Comparison of ENCODE assay signal across 8 cellular contexts in the genomic region with DNA sequence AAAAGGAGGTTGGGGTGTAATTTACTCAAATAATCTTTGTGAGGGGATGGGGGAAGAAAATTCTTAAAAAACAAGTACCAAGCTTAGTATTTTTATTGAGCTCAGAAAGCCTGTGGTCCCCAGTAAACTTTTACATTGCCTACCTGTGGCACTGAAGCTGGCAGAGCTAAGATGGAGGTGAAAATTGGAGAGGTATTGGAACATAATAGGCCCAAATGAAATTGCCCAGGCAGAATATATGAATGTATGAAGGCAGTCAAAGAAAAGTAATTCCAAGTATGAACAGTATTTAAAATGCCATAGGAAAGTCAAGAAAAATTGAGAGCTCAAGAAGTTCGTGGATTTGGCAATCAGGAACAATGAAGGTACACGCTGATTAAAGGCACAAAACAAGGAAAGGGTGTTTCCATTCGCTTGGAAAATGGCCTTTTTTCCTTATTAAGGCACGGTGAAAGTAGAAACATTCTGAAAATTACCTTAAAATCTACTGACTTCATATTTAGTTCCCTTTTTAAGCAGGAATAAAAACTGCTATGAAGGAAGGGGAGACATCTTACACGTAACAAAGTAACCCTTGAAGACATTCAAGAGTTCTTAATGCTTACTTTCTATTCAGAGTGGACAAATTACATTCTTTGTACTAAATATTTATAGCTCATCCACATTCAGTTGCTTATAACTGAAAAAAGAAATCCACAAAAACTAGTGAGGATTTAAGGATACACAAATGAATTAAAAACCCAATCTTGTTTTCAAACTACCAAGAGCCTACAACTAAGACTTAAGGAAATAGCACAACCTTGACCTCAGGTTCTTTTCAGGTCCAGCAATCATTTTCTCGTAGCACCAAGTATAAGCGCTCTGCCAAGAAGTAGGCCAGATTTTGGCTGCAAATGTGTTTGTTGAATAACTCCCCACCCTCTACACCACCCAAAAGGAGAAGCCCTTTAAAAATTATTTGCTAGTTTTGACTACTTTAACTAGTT. TPM values are rescaled to one million over a fixed set of nuclear protein-coding genes. Genes with fewer than 3 reads are reported as not detected.
DNase-seq lines count a peak whose midpoint lies in the region; ATAC-seq and TF ChIP-seq lines count a peak whose summit lies in the region.

No MANE protein-coding gene starts in this region.

- no peak for ATAC-seq in activated CD8-positive, alpha-beta T cell treated with anti-CD3 and anti-CD28 coated beads, Interleukin-2, amount 10 ng/mL, durations not matched to agents 7 days and 5 days
- no peak for ATAC-seq in HG02884 (IDR thresholded peaks at IDR 0.05; ENCODE audit: unreplicated experiment)

- H3K9me3 ChIP-seq in iPS-18a (ENCODE audit: control insufficient read depth, low read depth, low read length) (no peaks in the 10 kb centered on the region), smooth muscle cell (replicated peaks; ENCODE audit: low read depth) (no peaks in the 10 kb centered on the region)

- H3K4me2 ChIP-seq in smooth muscle cell, result peak overlapping the region; percentile 97

- H3K27me3 ChIP-seq in iPS-18a (ENCODE audit: control insufficient read depth, insufficient read depth, low read length) (no peaks in the 10 kb centered on the region), smooth muscle cell (ENCODE audit: low read depth) (no peaks in the 10 kb centered on the region)

- peak; percentile 72 for DNase-seq in activated CD4-positive, alpha-beta T cell treated with anti-CD3 and anti-CD28 coated beads, Interleukin-2, amount 10 ng/mL, durations not matched to agents 24 days and 14 days
- DNase-seq in activated CD4-positive, alpha-beta T cell treated with anti-CD3 and anti-CD28 coated beads for 48 hours, result no peak
- DNase-seq in activated CD8-positive, alpha-beta T cell treated with anti-CD3 and anti-CD28 coated beads, Interleukin-2, amount 10 ng/mL, durations not matched to agents 7 days and 5 days, result no peak
- DNase-seq in smooth muscle cell (lab: John Stamatoyannopoulos, UW; ENCODE audit: unreplicated experiment) (no peak), AG20443 (ENCODE audit: low spot score) (no peak), foreskin melanocyte (no peak)

- CTCF ChIA-PET in activated CD8-positive, alpha-beta T cell treated with anti-CD3 and anti-CD28 coated beads, Interleukin-2, amount 10 ng/mL, durations not matched to agents 7 days and 5 days (lab: Charles Lee), result interaction anchor here (0.7 to 4.3 kb wide), 11 partner anchors 9 to 521 kb away, joined by 3 to 72 read pairs (median 5); a partner anchor contains a TSS

- peaks cover 43% of the 10 kb centered on the region for H3K4me1 Mint-ChIP-seq in activated CD4-positive, alpha-beta T cell treated with anti-CD3 and anti-CD28 coated beads, Interleukin-2, amount 10 ng/mL, durations not matched to agents 24 days and 14 days
- H3K4me1 Mint-ChIP-seq in activated CD8-positive, alpha-beta T cell treated with anti-CD3 and anti-CD28 coated beads, Interleukin-2, amount 10 ng/mL, durations not matched to agents 7 days and 5 days (ENCODE audit: low read depth), result peaks cover 34% of the 10 kb centered on the region

- peaks cover 18% of the 10 kb centered on the region for H3K79me2 ChIP-seq in smooth muscle cell (ENCODE audit: low read depth)

- peaks cover 70% of the 10 kb centered on the region for H3K36me3 Mint-ChIP-seq in activated CD4-positive, alpha-beta T cell treated with anti-CD3 and anti-CD28 coated beads, Interleukin-2, amount 10 ng/mL, durations not matched to agents 24 days and 14 days (ENCODE audit: low read depth)
- peaks cover 82% of the 10 kb centered on the region for H3K36me3 Mint-ChIP-seq in activated CD8-positive, alpha-beta T cell treated with anti-CD3 and anti-CD28 coated beads, Interleukin-2, amount 10 ng/mL, durations not matched to agents 7 days and 5 days (ENCODE audit: low read depth)

- H3K4me3 ChIP-seq in iPS-18a (ENCODE audit: low read length), result peak overlapping the region; percentile 100
- H3K4me3 ChIP-seq in smooth muscle cell, result peak overlapping the region; percentile 98

- H2AFZ ChIP-seq in smooth muscle cell (ENCODE audit: low read depth), result no peak overlapping the region

- peaks cover 25% of the 10 kb centered on the region for H3F3A ChIP-seq in smooth muscle cell (ENCODE audit: low read depth)

- H3K27ac Mint-ChIP-seq in activated CD4-positive, alpha-beta T cell treated with anti-CD3 and anti-CD28 coated beads, Interleukin-2, amount 10 ng/mL, durations not matched to agents 24 days and 14 days, result peak overlapping the region; percentile 100
- peak overlapping the region; percentile 99 for H3K27ac Mint-ChIP-seq in activated CD8-positive, alpha-beta T cell treated with anti-CD3 and anti-CD28 coated beads, Interleukin-2, amount 10 ng/mL, durations not matched to agents 7 days and 5 days

- no peak for TF ChIP-seq CTCF in smooth muscle cell (IDR thresholded peaks at IDR 0.05; ENCODE audit: borderline replicate concordance, insufficient read depth, poor library complexity, severe bottlenecking)

- peaks cover 5% of the 10 kb centered on the region for H3K36me3 ChIP-seq in iPS-18a (ENCODE audit: control insufficient read depth, low read depth, low read length)
- H3K36me3 ChIP-seq in smooth muscle cell (ENCODE audit: low read depth), result no peaks in the 10 kb centered on the region

- intact Hi-C loops in activated CD4-positive, alpha-beta T cell treated with anti-CD3 and anti-CD28 coated beads, Interleukin-2, amount 10 ng/mL, durations not matched to agents 24 days and 14 days (cut with micrococcal nuclease), result loop anchor here (5.0 to 10.0 kb wide), 3 partner anchors 284 to 1666 kb away; a partner anchor contains a TSS

- POLR2A ChIA-PET in activated CD8-positive, alpha-beta T cell treated with anti-CD3 and anti-CD28 coated beads, Interleukin-2, amount 10 ng/mL, durations not matched to agents 7 days and 5 days (lab: Charles Lee), result interaction anchor here (0.7 to 13.8 kb wide), 6 partner anchors 9 to 124 kb away, joined by 3 to 373 read pairs (median 4); no protein-coding TSS in a partner anchor

- no peaks in the 10 kb centered on the region for H3K9me3 Mint-ChIP-seq in activated CD4-positive, alpha-beta T cell treated with anti-CD3 and anti-CD28 coated beads, Interleukin-2, amount 10 ng/mL, durations not matched to agents 24 days and 14 days
- H3K9me3 Mint-ChIP-seq in activated CD8-positive, alpha-beta T cell treated with anti-CD3 and anti-CD28 coated beads, Interleukin-2, amount 10 ng/mL, durations not matched to agents 7 days and 5 days (ENCODE audit: insufficient read depth), result no peaks in the 10 kb centered on the region

- H3K4me1 ChIP-seq in iPS-18a (ENCODE audit: control insufficient read depth, low read depth, low read length), result peaks cover 13% of the 10 kb centered on the region
- H3K4me1 ChIP-seq in smooth muscle cell (ENCODE audit: low read depth), result peaks cover 13% of the 10 kb centered on the region

- peaks cover 5% of the 10 kb centered on the region for H4K20me1 ChIP-seq in smooth muscle cell (ENCODE audit: low read depth)

- H3K9ac ChIP-seq in iPS-18a (ENCODE audit: low read length), result peak overlapping the region; percentile 100
- peak overlapping the region; percentile 100 for H3K9ac ChIP-seq in smooth muscle cell (ENCODE audit: low read depth)

- WGBS in smooth muscle cell (ENCODE audit: low lambda C conversion rate), result 10% methylated on average over 7 of the region's 7 CpGs

- peak overlapping the region; percentile 99 for H3K4me3 Mint-ChIP-seq in activated CD4-positive, alpha-beta T cell treated with anti-CD3 and anti-CD28 coated beads, Interleukin-2, amount 10 ng/mL, durations not matched to agents 24 days and 14 days
- H3K4me3 Mint-ChIP-seq in activated CD8-positive, alpha-beta T cell treated with anti-CD3 and anti-CD28 coated beads, Interleukin-2, amount 10 ng/mL, durations not matched to agents 7 days and 5 days, result peak overlapping the region; percentile 99

- peaks cover 2% of the 10 kb centered on the region for H3K27me3 Mint-ChIP-seq in activated CD4-positive, alpha-beta T cell treated with anti-CD3 and anti-CD28 coated beads, Interleukin-2, amount 10 ng/mL, durations not matched to agents 24 days and 14 days
- peaks cover 2% of the 10 kb centered on the region for H3K27me3 Mint-ChIP-seq in activated CD8-positive, alpha-beta T cell treated with anti-CD3 and anti-CD28 coated beads, Interleukin-2, amount 10 ng/mL, durations not matched to agents 7 days and 5 days (ENCODE audit: low read depth)

- peak overlapping the region; percentile 59 for H3K27ac ChIP-seq in iPS-18a (ENCODE audit: low read length)
- peak overlapping the region; percentile 100 for H3K27ac ChIP-seq in smooth muscle cell (ENCODE audit: low read depth)

RNA-seq across cellular contexts. Expression of a gene that starts 3.2 kb away (rescaled TPM):
- total RNA-seq in activated CD4-positive, alpha-beta T cell treated with anti-CD3 and anti-CD28 coated beads, Interleukin-2, amount 10 ng/mL, durations not matched to agents 24 days and 14 days, result 104 and 106 TPM in 2 replicates
- 100 to 1,000 TPM in 1 of 2 experiments, 10 to 100 TPM in 1; 95.1 to 105 TPM for total RNA-seq in activated CD8-positive, alpha-beta T cell treated with anti-CD3 and anti-CD28 coated beads, Interleukin-2, amount 10 ng/mL, durations not matched to agents 7 days and 5 days
- total RNA-seq in smooth muscle cell, result 64.4 and 77.3 TPM in 2 replicates
- polyA plus RNA-seq in smooth muscle cell, result 88.1 and 106 TPM in 2 replicates
